19 cellular contexts compared by ENCODE assay signal in genomic region chr3:40078590-40078989, GRCh38.
DNase-seq lines count a peak whose midpoint lies in the region; ATAC-seq, FAIRE-seq and TF ChIP-seq lines count a peak whose summit lies in the region.
"Had no signal": no experiment of that assay in that cellular context is flagged by ENCODE, and none has a peak within 500 bp of the region (broad histone marks: within the 10 kb centered on the region; RNA-seq: fewer than 3 reads in every experiment).

No MANE protein-coding gene starts in this region.

- ATAC-seq in GM18498 (IDR thresholded peaks at IDR 0.05; ENCODE audit: unreplicated experiment) (no peak), GM23338 (no peak)

- H3K79me2 ChIP-seq in GM23248 (ENCODE audit: insufficient read depth) (no peaks in the 10 kb centered on the region), astrocyte (ENCODE audit: insufficient read depth, low read length) (no peaks in the 10 kb centered on the region), GM23338 (replicated peaks; ENCODE audit: insufficient read depth) (no peaks in the 10 kb centered on the region)

- H3K4me1 ChIP-seq in GM23248 (ENCODE audit: insufficient read depth) (peaks cover 30% of the 10 kb centered on the region), astrocyte (ENCODE audit: insufficient read depth, low read length) (peaks cover 8% of the 10 kb centered on the region), skeletal muscle satellite cell (ENCODE audit: control insufficient read depth, insufficient read depth, low read length) (peaks cover 20% of the 10 kb centered on the region), GM23338 (ENCODE audit: insufficient read depth) (no peaks in the 10 kb centered on the region)
- H3K4me1 ChIP-seq: HAP-1 had no signal

- FAIRE-seq in astrocyte (lab: Jason Lieb, UNC) (no peak), frontal cortex (lab: Jason Lieb, UNC) (no peak)
- FAIRE-seq: GM19239 had no signal

- 34 to 35% methylated on average over 3 of the region's 3 CpGs for WGBS in GM23248 (ENCODE audit: low coverage in 1 of 2, low lambda C conversion rate in 2 of 2, missing lambda C conversion rate in 2 of 2), 2 experiments

- H3K9me2 ChIP-seq in GM23248 (ENCODE audit: insufficient read depth) (no peaks in the 10 kb centered on the region), GM23338 (ENCODE audit: insufficient read depth) (no peaks in the 10 kb centered on the region)

- DNase-seq in GM23248 (no peak), astrocyte (ENCODE audit: low read depth) (no peak), fibroblast of the aortic adventitia (ENCODE audit: low read depth) (peak; percentile 17), GM23338 (ENCODE audit: low spot score) (no peak), frontal cortex (ENCODE audit: low spot score in 2 of 2) (no peak), substantia nigra (lab: John Stamatoyannopoulos, UW) (no peak)
- DNase-seq: Calu3; CD4-positive, alpha-beta T cell; DMS53; NCI-H187; NCI-H226; NCI-H69; RPMI8226 had no signal

- TF ChIP-seq CTCF in astrocyte (IDR thresholded peaks at IDR 0.05; ENCODE audit: insufficient read depth, low read depth, low read length): no peak
- no peak for TF ChIP-seq CTCF in fibroblast of the aortic adventitia (IDR thresholded peaks at IDR 0.05; ENCODE audit: insufficient read depth, low read length)
- TF ChIP-seq CTCF in GM23338 (conservative IDR thresholded peaks at IDR 0.05; ENCODE audit: low read depth in 2 of 2): no peak

- H3K27me3 Mint-ChIP-seq in astrocyte (ENCODE audit: low read depth, unreplicated experiment): no peaks in the 10 kb centered on the region
- peaks cover 2% of the 10 kb centered on the region for H3K27me3 Mint-ChIP-seq in GM23338 (ENCODE audit: insufficient read depth, low read depth, poor library complexity)

- H3K9me3 Mint-ChIP-seq in astrocyte (ENCODE audit: unreplicated experiment) (no peaks in the 10 kb centered on the region), GM23338 (peaks cover 7% of the 10 kb centered on the region)

- H3K4me3 Mint-ChIP-seq in astrocyte (ENCODE audit: unreplicated experiment): no peak overlapping the region
- H3K4me3 Mint-ChIP-seq in GM23338: no peak overlapping the region
- H3K4me3 Mint-ChIP-seq: B cell; CD4-positive, alpha-beta T cell; IgD-negative memory B cell had no signal

- in situ Hi-C loops in GM23248 (cut with MboI): no loop called here

- H3K27me3 ChIP-seq in GM23248 (replicated peaks; ENCODE audit: insufficient read depth) (no peaks in the 10 kb centered on the region), astrocyte (ENCODE audit: insufficient read depth, low read length) (no peaks in the 10 kb centered on the region), skeletal muscle satellite cell (ENCODE audit: control insufficient read depth, insufficient read depth, low read length) (no peaks in the 10 kb centered on the region), GM23338 (ENCODE audit: insufficient read depth) (no peaks in the 10 kb centered on the region)

- H3K9ac ChIP-seq in GM23248 (no peak overlapping the region), astrocyte (ENCODE audit: low read length) (no peak overlapping the region), skeletal muscle satellite cell (ENCODE audit: low read depth, low read length) (peak overlapping the region; percentile 39)

- peaks cover 19% of the 10 kb centered on the region for H3K4me1 Mint-ChIP-seq in astrocyte (ENCODE audit: low read depth, unreplicated experiment)
- peaks cover 1% of the 10 kb centered on the region; the same call in 2 of the 3 replicates for H3K4me1 Mint-ChIP-seq in GM23338
- H3K4me1 Mint-ChIP-seq: B cell, IgD-negative memory B cell had no signal

- H3F3A ChIP-seq in GM23248 (ENCODE audit: insufficient read depth) (peaks cover 32% of the 10 kb centered on the region), GM23338 (replicated peaks; ENCODE audit: low read depth) (no peaks in the 10 kb centered on the region)

- H2AFZ ChIP-seq in GM23248 (peak overlapping the region; percentile 48), astrocyte (ENCODE audit: low read depth, low read length) (no peak overlapping the region), GM23338 (no peak overlapping the region)

- peak overlapping the region; percentile 43 for H3K4me2 ChIP-seq in GM23248 (ENCODE audit: unreplicated experiment)
- no peak overlapping the region for H3K4me2 ChIP-seq in astrocyte (ENCODE audit: low read length)
- no peak overlapping the region for H3K4me2 ChIP-seq in skeletal muscle satellite cell (ENCODE audit: low read length)
- H3K4me2 ChIP-seq in GM23338: no peak overlapping the region

- H3K27ac ChIP-seq in GM23248 (peak overlapping the region; percentile 55; the same call in 1 of the 2 replicates), astrocyte (ENCODE audit: low read depth, low read length) (no peak overlapping the region), GM23338 (ENCODE audit: low read depth) (no peak overlapping the region), substantia nigra (ENCODE audit: low read depth, low read length, poor library complexity, severe bottlenecking) (no peak overlapping the region)

- H3K4me3 ChIP-seq in GM23248: no peak overlapping the region
- no peak overlapping the region for H3K4me3 ChIP-seq in astrocyte (ENCODE audit: insufficient read depth, low read depth, low read length)
- no peak overlapping the region for H3K4me3 ChIP-seq in fibroblast of the aortic adventitia (ENCODE audit: low read depth, low read length)
- H3K4me3 ChIP-seq in skeletal muscle satellite cell (ENCODE audit: low read length): no peak overlapping the region
- no peak overlapping the region for H3K4me3 ChIP-seq in GM23338
- H3K4me3 ChIP-seq: HAP-1 had no signal

- no peaks in the 10 kb centered on the region for H3K36me3 ChIP-seq in GM23248 (ENCODE audit: low read depth)
- H3K36me3 ChIP-seq in astrocyte (ENCODE audit: insufficient read depth, low read length): no peaks in the 10 kb centered on the region
- H3K36me3 ChIP-seq in skeletal muscle satellite cell (ENCODE audit: insufficient read depth, low read length): no peaks in the 10 kb centered on the region
- no peaks in the 10 kb centered on the region for H3K36me3 ChIP-seq in GM23338 (ENCODE audit: insufficient read depth)
- H3K36me3 ChIP-seq: HAP-1 had no signal

- no peaks in the 10 kb centered on the region for H3K36me3 Mint-ChIP-seq in astrocyte (ENCODE audit: low read depth, unreplicated experiment)
- peaks cover 3% of the 10 kb centered on the region; the same call in 1 of the 3 replicates for H3K36me3 Mint-ChIP-seq in GM23338 (ENCODE audit: low read depth)

- H4K20me1 ChIP-seq in GM23248 (ENCODE audit: insufficient read depth): no peaks in the 10 kb centered on the region
- H4K20me1 ChIP-seq in astrocyte (ENCODE audit: insufficient read depth, low read length): no peaks in the 10 kb centered on the region
- no peaks in the 10 kb centered on the region for H4K20me1 ChIP-seq in GM23338 (replicated peaks; ENCODE audit: insufficient read depth)

- peak overlapping the region; percentile 96 for H3K27ac Mint-ChIP-seq in astrocyte (ENCODE audit: unreplicated experiment)
- no peak overlapping the region for H3K27ac Mint-ChIP-seq in GM23338
- H3K27ac Mint-ChIP-seq: B cell; CD4-positive, alpha-beta T cell; IgD-negative memory B cell had no signal

- no peaks in the 10 kb centered on the region for H3K9me3 ChIP-seq in GM23248 (ENCODE audit: low read depth)
- no peaks in the 10 kb centered on the region for H3K9me3 ChIP-seq in astrocyte (ENCODE audit: insufficient read depth, low read depth, low read length)
- no peaks in the 10 kb centered on the region for H3K9me3 ChIP-seq in skeletal muscle satellite cell (replicated peaks; ENCODE audit: low read length)
- H3K9me3 ChIP-seq: HAP-1 had no signal

TF ChIP-seq in GM23338, 12 proteins besides CTCF, POLR2A, EP300 and RAD21:
- TF ChIP-seq CREB1 (CRISPR knock-in tag; IDR thresholded peaks at IDR 0.05; ENCODE audit: low read depth): no peak
- TF ChIP-seq EZH2phosphoT487 (IDR thresholded peaks at IDR 0.05; ENCODE audit: unreplicated experiment): no peak
- no peak for TF ChIP-seq ZNF114 (CRISPR knock-in tag; IDR thresholded peaks at IDR 0.05)
- no peak for TF ChIP-seq ZNF331 (CRISPR knock-in tag; IDR thresholded peaks at IDR 0.05; ENCODE audit: low read depth)
- TF ChIP-seq STAT1 (IDR thresholded peaks at IDR 0.05; ENCODE audit: unreplicated experiment): no peak
- no peak for TF ChIP-seq REST (IDR thresholded peaks at IDR 0.05; ENCODE audit: unreplicated experiment)
- TF ChIP-seq JUNB (IDR thresholded peaks at IDR 0.05; ENCODE audit: unreplicated experiment): no peak
- no peak for TF ChIP-seq EZH2 (IDR thresholded peaks at IDR 0.05; ENCODE audit: low read depth, unreplicated experiment)
